Comparison of ENCODE assay signal across 8 cellular contexts in the genomic region with DNA sequence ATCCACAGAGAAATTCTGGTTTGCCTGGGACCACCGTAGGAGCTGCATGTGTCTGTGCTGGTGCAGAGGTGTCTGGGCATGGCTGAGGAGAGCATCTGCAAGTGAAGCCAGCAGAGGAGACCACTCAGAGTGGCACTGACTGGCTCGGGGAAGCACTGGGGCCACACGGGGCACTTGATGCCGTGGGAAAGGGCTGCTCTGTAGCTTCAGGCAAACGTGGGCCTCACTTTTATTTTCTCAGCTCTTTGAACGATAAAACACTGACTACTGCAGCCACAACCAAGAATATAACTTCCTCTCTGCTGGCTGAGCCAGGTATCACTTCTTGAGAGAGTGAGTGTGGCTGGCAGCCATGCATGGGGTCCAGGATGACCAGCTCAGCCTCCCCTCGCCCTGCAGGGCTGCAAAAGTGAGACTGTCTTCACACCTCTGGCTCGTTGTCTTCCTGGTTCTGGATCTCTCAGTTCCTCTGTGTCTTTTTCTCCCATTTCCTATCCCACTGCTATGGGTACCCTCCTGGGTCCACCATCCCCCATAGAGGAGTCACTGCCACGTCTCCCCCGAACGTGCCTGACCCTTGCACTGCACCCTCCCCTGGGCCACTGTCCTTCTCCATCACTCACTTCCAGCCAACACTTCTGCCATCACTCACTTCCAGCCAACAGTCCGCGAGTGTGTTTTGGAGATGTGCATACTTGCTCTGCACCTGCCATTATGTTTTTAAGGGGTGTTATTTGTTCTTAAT.
DNase-seq lines count a peak whose midpoint lies in the region; ATAC-seq and TF ChIP-seq lines count a peak whose summit lies in the region.

No MANE protein-coding gene starts in this region.

- no peaks in the 10 kb centered on the region for H3K27me3 Mint-ChIP-seq in activated CD4-positive, alpha-beta T cell treated with anti-CD3 and anti-CD28 coated beads for 36 hours

- peaks cover 50% of the 10 kb centered on the region for H3K36me3 Mint-ChIP-seq in activated CD4-positive, alpha-beta T cell treated with anti-CD3 and anti-CD28 coated beads for 36 hours (ENCODE audit: low read depth)

- POLR2A ChIA-PET in activated CD4-positive, alpha-beta T cell treated with anti-CD3 and anti-CD28 coated beads for 36 hours (lab: Charles Lee): interaction anchor here (0.8 kb wide), 1 partner anchor 8 kb away, joined by 3 read pairs; no protein-coding TSS in a partner anchor

- no peak for TF ChIP-seq POLR2A in body of pancreas (IDR thresholded peaks at IDR 0.05)

- peak overlapping the region; percentile 94 for H3K27ac ChIP-seq in KOPT-K1 (ENCODE audit: low read depth, low read length, poor library complexity, severe bottlenecking)
- H3K27ac ChIP-seq in effector memory CD4-positive, alpha-beta T cell (ENCODE audit: insufficient read depth, low read length, poor library complexity, severe bottlenecking): peak overlapping the region; percentile 50
- H3K27ac ChIP-seq in substantia nigra (ENCODE audit: low read depth, low read length, poor library complexity, severe bottlenecking): peak overlapping the region; percentile 15
- H3K27ac ChIP-seq in body of pancreas: no peak overlapping the region

- TF ChIP-seq CTCF in body of pancreas (IDR thresholded peaks at IDR 0.05): no peak

- intact Hi-C loops in activated CD4-positive, alpha-beta T cell treated with anti-CD3 and anti-CD28 coated beads for 36 hours (cut with DNase I, micrococcal nuclease): loop anchor here in 1 of 2 experiments (2.0 to 5.0 kb wide), 4 partner anchors 29 to 113 kb away; no protein-coding TSS in a partner anchor
- intact Hi-C loops in body of pancreas (cut with DNase I): no loop called here

- H3K4me3 ChIP-seq in effector memory CD4-positive, alpha-beta T cell (ENCODE audit: insufficient read depth, low read depth, low read length, poor library complexity, severe bottlenecking): peak overlapping the region; percentile 5
- no peak overlapping the region for H3K4me3 ChIP-seq in body of pancreas

- DNase-seq in activated CD4-positive, alpha-beta T cell treated with anti-CD3 and anti-CD28 coated beads for 36 hours: peak; percentile 52
- no peak for DNase-seq in activated CD4-positive, alpha-beta T cell treated with anti-CD3 and anti-CD28 coated beads for 1 hour
- DNase-seq in effector memory CD4-positive, alpha-beta T cell: no peak
- DNase-seq in substantia nigra (lab: John Stamatoyannopoulos, UW) (no peak), body of pancreas (no peak), globus pallidus (ENCODE audit: low spot score) (no peak), NCI-H2196 treated with DMSO at 0.1 percent for 48 hours (lab: John Stamatoyannopoulos, UW; ENCODE audit: unreplicated experiment) (no peak)

- H3K27me3 ChIP-seq in effector memory CD4-positive, alpha-beta T cell (replicated peaks; ENCODE audit: control insufficient read depth, insufficient read depth, low read length, poor library complexity, severe bottlenecking): no peaks in the 10 kb centered on the region
- no peaks in the 10 kb centered on the region for H3K27me3 ChIP-seq in body of pancreas

- 77 to 84% methylated on average over 13 of the region's 13 CpGs for WGBS in body of pancreas, 2 donors

- CTCF ChIA-PET in activated CD4-positive, alpha-beta T cell treated with anti-CD3 and anti-CD28 coated beads for 36 hours (lab: Charles Lee): interaction anchor here (0.6 to 1.4 kb wide), 5 partner anchors 7 to 227 kb away, joined by 3 to 4 read pairs (median 3); no protein-coding TSS in a partner anchor

- H3K9me3 ChIP-seq in KOPT-K1 (ENCODE audit: insufficient read depth, low read length, poor library complexity, severe bottlenecking) (peaks cover 8% of the 10 kb centered on the region), body of pancreas (no peaks in the 10 kb centered on the region)
- H3K9me3 ChIP-seq in effector memory CD4-positive, alpha-beta T cell (ENCODE audit: control insufficient read depth, low read length): no peaks in the 10 kb centered on the region

- peaks cover 11% of the 10 kb centered on the region for H3K9me3 Mint-ChIP-seq in activated CD4-positive, alpha-beta T cell treated with anti-CD3 and anti-CD28 coated beads for 36 hours (ENCODE audit: low read depth)

- H3K27ac Mint-ChIP-seq in activated CD4-positive, alpha-beta T cell treated with anti-CD3 and anti-CD28 coated beads for 36 hours: peak overlapping the region; percentile 97

- peak; percentile 36 for ATAC-seq in activated CD4-positive, alpha-beta T cell treated with anti-CD3 and anti-CD28 coated beads for 36 hours
- ATAC-seq in body of pancreas: no peak

- H3K36me3 ChIP-seq in KOPT-K1 (ENCODE audit: insufficient read depth, low read length): peaks cover 50% of the 10 kb centered on the region
- no peaks in the 10 kb centered on the region for H3K36me3 ChIP-seq in effector memory CD4-positive, alpha-beta T cell (ENCODE audit: control insufficient read depth, insufficient read depth, low read length)
- H3K36me3 ChIP-seq in body of pancreas (replicated peaks in 1 of 2; ENCODE audit: insufficient read depth in 1 of 2, low read depth in 2 of 2): no peaks in the 10 kb centered on the region

- H3K4me1 ChIP-seq in effector memory CD4-positive, alpha-beta T cell (ENCODE audit: control insufficient read depth, insufficient read depth, low read length, poor library complexity, severe bottlenecking): peaks cover 53% of the 10 kb centered on the region
- no peaks in the 10 kb centered on the region for H3K4me1 ChIP-seq in body of pancreas

- H3K4me1 Mint-ChIP-seq in activated CD4-positive, alpha-beta T cell treated with anti-CD3 and anti-CD28 coated beads for 36 hours: peaks cover 90% of the 10 kb centered on the region

- H3K4me3 Mint-ChIP-seq in activated CD4-positive, alpha-beta T cell treated with anti-CD3 and anti-CD28 coated beads for 36 hours: peak overlapping the region; percentile 58

Comparison
In these comparisons a context has a peak if more than half of its experiments do, and no peak if none do; other contexts are left out.
1. H3K27ac ChIP-seq: peak in KOPT-K1 (single experiment), effector memory CD4-positive, alpha-beta T cell (single experiment) and substantia nigra (single experiment); none in body of pancreas (0 of 4).